ENCODE assay signal across 14 cellular contexts in genomic region chr17:9185688-9186289, GRCh38.
"Had no signal": no experiment of that assay in that cellular context is flagged by ENCODE, and none has a peak within 500 bp of the region (broad histone marks: within the 10 kb centered on the region; RNA-seq: fewer than 3 reads in every experiment).

No MANE protein-coding gene starts in this region.

- ATAC-seq: activated T-cell treated with anti-CD3 and anti-CD28 coated beads, Interleukin-2, amount 50 U/mL, for 72 hours; left lobe of liver; stimulated activated naive CD8-positive, alpha-beta T cell treated with anti-CD3 and anti-CD28 coated beads, Interleukin-15, Interleukin-2, amounts not matched to agents 100 U/mL and 50 U/mL, for 24 hours; upper lobe of right lung had no signal

- H3K27me3 ChIP-seq: sigmoid colon, testis, upper lobe of right lung had no signal

- H3K4me1 ChIP-seq: testis, upper lobe of right lung had no signal

- H3K36me3 ChIP-seq: upper lobe of right lung had no signal

- H3K27ac ChIP-seq: testis, upper lobe of right lung had no signal

- DNase-seq: activated CD4-positive, alpha-beta memory T cell treated with anti-CD3 and anti-CD28 coated beads for 36 hours; activated CD4-positive, alpha-beta T cell treated with anti-CD3 and anti-CD28 coated beads for 1 hour; activated naive CD8-positive, alpha-beta T cell treated with anti-CD3 and anti-CD28 coated beads, Interleukin-2, amount 10 ng/mL, durations not matched to agents 7 days and 5 days; activated T-cell treated with anti-CD3 and anti-CD28 coated beads, Interleukin-2, amount 50 U/mL, for 72 hours; endodermal cell; erythroblast; foreskin fibroblast; head of caudate nucleus; islet precursor cell; sigmoid colon; stimulated activated naive CD8-positive, alpha-beta T cell treated with anti-CD3 and anti-CD28 coated beads, Interleukin-15, Interleukin-2, amounts not matched to agents 100 U/mL and 50 U/mL, for 24 hours; testis; upper lobe of right lung had no signal

- H3K4me3 ChIP-seq: sigmoid colon, testis, upper lobe of right lung had no signal
